In genomic region chr22:43860831-43861230, GRCh38 we compare ENCODE assay signal across 1 cellular context.
TF ChIP-seq lines count a peak whose summit lies in the region.

No MANE protein-coding gene starts in this region.

TF ChIP-seq in WTC11, 78 proteins besides CTCF, POLR2A, EP300 and RAD21 (continued from another document):
- TF ChIP-seq, protein P1, sequence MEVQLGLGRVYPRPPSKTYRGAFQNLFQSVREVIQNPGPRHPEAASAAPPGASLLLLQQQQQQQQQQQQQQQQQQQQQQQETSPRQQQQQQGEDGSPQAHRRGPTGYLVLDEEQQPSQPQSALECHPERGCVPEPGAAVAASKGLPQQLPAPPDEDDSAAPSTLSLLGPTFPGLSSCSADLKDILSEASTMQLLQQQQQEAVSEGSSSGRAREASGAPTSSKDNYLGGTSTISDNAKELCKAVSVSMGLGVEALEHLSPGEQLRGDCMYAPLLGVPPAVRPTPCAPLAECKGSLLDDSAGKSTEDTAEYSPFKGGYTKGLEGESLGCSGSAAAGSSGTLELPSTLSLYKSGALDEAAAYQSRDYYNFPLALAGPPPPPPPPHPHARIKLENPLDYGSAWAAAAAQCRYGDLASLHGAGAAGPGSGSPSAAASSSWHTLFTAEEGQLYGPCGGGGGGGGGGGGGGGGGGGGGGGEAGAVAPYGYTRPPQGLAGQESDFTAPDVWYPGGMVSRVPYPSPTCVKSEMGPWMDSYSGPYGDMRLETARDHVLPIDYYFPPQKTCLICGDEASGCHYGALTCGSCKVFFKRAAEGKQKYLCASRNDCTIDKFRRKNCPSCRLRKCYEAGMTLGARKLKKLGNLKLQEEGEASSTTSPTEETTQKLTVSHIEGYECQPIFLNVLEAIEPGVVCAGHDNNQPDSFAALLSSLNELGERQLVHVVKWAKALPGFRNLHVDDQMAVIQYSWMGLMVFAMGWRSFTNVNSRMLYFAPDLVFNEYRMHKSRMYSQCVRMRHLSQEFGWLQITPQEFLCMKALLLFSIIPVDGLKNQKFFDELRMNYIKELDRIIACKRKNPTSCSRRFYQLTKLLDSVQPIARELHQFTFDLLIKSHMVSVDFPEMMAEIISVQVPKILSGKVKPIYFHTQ (CRISPR knock-in tag; IDR thresholded peaks at IDR 0.05) = no peak
- TF ChIP-seq, protein P2, sequence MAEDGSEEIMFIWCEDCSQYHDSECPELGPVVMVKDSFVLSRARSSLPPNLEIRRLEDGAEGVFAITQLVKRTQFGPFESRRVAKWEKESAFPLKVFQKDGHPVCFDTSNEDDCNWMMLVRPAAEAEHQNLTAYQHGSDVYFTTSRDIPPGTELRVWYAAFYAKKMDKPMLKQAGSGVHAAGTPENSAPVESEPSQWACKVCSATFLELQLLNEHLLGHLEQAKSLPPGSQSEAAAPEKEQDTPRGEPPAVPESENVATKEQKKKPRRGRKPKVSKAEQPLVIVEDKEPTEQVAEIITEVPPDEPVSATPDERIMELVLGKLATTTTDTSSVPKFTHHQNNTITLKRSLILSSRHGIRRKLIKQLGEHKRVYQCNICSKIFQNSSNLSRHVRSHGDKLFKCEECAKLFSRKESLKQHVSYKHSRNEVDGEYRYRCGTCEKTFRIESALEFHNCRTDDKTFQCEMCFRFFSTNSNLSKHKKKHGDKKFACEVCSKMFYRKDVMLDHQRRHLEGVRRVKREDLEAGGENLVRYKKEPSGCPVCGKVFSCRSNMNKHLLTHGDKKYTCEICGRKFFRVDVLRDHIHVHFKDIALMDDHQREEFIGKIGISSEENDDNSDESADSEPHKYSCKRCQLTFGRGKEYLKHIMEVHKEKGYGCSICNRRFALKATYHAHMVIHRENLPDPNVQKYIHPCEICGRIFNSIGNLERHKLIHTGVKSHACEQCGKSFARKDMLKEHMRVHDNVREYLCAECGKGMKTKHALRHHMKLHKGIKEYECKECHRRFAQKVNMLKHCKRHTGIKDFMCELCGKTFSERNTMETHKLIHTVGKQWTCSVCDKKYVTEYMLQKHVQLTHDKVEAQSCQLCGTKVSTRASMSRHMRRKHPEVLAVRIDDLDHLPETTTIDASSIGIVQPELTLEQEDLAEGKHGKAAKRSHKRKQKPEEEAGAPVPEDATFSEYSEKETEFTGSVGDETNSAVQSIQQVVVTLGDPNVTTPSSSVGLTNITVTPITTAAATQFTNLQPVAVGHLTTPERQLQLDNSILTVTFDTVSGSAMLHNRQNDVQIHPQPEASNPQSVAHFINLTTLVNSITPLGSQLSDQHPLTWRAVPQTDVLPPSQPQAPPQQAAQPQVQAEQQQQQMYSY (CRISPR knock-in tag; IDR thresholded peaks at IDR 0.05) = no peak
- TF ChIP-seq, protein P3, sequence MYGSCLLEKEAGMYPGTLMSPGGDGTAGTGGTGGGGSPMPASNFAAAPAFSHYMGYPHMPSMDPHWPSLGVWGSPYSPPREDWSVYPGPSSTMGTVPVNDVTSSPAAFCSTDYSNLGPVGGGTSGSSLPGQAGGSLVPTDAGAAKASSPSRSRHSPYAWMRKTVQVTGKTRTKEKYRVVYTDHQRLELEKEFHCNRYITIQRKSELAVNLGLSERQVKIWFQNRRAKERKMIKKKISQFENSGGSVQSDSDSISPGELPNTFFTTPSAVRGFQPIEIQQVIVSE (CRISPR knock-in tag; IDR thresholded peaks at IDR 0.05; ENCODE audit: borderline replicate concordance) = no peak
- no peak for TF ChIP-seq TP53 (CRISPR knock-in tag; IDR thresholded peaks at IDR 0.05)
- TF ChIP-seq, protein P4, sequence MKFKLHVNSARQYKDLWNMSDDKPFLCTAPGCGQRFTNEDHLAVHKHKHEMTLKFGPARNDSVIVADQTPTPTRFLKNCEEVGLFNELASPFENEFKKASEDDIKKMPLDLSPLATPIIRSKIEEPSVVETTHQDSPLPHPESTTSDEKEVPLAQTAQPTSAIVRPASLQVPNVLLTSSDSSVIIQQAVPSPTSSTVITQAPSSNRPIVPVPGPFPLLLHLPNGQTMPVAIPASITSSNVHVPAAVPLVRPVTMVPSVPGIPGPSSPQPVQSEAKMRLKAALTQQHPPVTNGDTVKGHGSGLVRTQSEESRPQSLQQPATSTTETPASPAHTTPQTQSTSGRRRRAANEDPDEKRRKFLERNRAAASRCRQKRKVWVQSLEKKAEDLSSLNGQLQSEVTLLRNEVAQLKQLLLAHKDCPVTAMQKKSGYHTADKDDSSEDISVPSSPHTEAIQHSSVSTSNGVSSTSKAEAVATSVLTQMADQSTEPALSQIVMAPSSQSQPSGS (CRISPR knock-in tag; IDR thresholded peaks at IDR 0.05; ENCODE audit: borderline replicate concordance, low read depth) = no peak
- TF ChIP-seq, protein P5, sequence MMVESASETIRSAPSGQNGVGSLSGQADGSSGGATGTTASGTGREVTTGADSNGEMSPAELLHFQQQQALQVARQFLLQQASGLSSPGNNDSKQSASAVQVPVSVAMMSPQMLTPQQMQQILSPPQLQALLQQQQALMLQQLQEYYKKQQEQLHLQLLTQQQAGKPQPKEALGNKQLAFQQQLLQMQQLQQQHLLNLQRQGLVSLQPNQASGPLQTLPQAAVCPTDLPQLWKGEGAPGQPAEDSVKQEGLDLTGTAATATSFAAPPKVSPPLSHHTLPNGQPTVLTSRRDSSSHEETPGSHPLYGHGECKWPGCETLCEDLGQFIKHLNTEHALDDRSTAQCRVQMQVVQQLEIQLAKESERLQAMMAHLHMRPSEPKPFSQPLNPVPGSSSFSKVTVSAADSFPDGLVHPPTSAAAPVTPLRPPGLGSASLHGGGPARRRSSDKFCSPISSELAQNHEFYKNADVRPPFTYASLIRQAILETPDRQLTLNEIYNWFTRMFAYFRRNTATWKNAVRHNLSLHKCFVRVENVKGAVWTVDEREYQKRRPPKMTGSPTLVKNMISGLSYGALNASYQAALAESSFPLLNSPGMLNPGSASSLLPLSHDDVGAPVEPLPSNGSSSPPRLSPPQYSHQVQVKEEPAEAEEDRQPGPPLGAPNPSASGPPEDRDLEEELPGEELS (CRISPR knock-in tag; IDR thresholded peaks at IDR 0.05) = no peak
- no peak for TF ChIP-seq FOXK1 (CRISPR knock-in tag; IDR thresholded peaks at IDR 0.05)
- no peak for TF ChIP-seq ZNF532 (CRISPR knock-in tag; IDR thresholded peaks at IDR 0.05; ENCODE audit: borderline replicate concordance)
- no peak for TF ChIP-seq CREM (CRISPR knock-in tag; IDR thresholded peaks at IDR 0.05)
TF ChIP-seq in WTC11: peak in this region for 0.
